In genomic region chr10:45464958-45465567, GRCh38 we compare ENCODE assay signal across 8 cellular contexts.
DNase-seq lines count a peak whose midpoint lies in the region; FAIRE-seq and TF ChIP-seq lines count a peak whose summit lies in the region.

No MANE protein-coding gene starts in this region.

- H3K27me3 ChIP-seq in breast epithelium = no peaks in the 10 kb centered on the region

- DNase-seq in NCI-H1105 treated with DMSO at 0.1 percent for 48 hours (lab: John Stamatoyannopoulos, UW) (peak; percentile 42), NCI-H1105 (lab: John Stamatoyannopoulos, UW) (no peak), HEK293T (ENCODE audit: extremely low spot score) (peak; percentile 82), NB4 (ENCODE audit: low read depth) (peak; percentile 84), breast epithelium (ENCODE audit: low spot score in 2 of 2) (peak in 1 of 2 donors; percentile 80), kidney (peak; percentile 90)
- DNase-seq in activated CD4-positive, CD25-positive, alpha-beta regulatory T cell (lab: John Stamatoyannopoulos, UW) = peak; percentile 47 to 55 (median 52)
- peak; percentile 72 for DNase-seq in stimulated activated CD4-positive, alpha-beta T cell treated with anti-CD3 and anti-CD28 coated beads, Interleukin-1b, Interleukin-23, amount 100 ng/mL, for 48 hours

- intact Hi-C loops in breast epithelium (cut with DNase I; ENCODE audit: low total_unique reads) = no loop called here
- intact Hi-C loops in kidney (cut with DNase I) = no loop called here

- no peak for FAIRE-seq in kidney (lab: Jason Lieb, UNC)

- no peaks in the 10 kb centered on the region for H3K36me3 ChIP-seq in breast epithelium
- peaks cover 4 to 7% of the 10 kb centered on the region in 2 donors for H3K36me3 ChIP-seq in kidney (ENCODE audit: control insufficient read depth in 1 of 2, insufficient read depth in 2 of 2, low read length in 2 of 2)

- H3K4me3 ChIP-seq in NB4 (ENCODE audit: low read depth, low read length) (no peak overlapping the region), breast epithelium (no peak overlapping the region), kidney (ENCODE audit: low read length in 2 of 2) (no peak overlapping the region)

- CTCF ChIA-PET in HEK293T (lab: Yijun Ruan, JAX) = interaction anchor here (0.6 to 1.5 kb wide), 9 partner anchors 11 to 800 kb away, joined by 3 to 8 read pairs (median 3); no protein-coding TSS in a partner anchor

- POLR2A ChIA-PET in HEK293T (lab: Yijun Ruan, JAX) = no interaction called here

- H3K27ac ChIP-seq in breast epithelium (no peak overlapping the region), kidney (ENCODE audit: low read depth in 2 of 2, low read length in 2 of 2) (no peak overlapping the region)

- no peak for TF ChIP-seq POLR2A in NB4 (IDR thresholded peaks at IDR 0.05; ENCODE audit: extremely low read depth, insufficient read length)
- no peak for TF ChIP-seq POLR2A in breast epithelium (IDR thresholded peaks at IDR 0.05)

- H3K9ac ChIP-seq in kidney (ENCODE audit: low read length in 2 of 2) = no peak overlapping the region

- H3K4me1 ChIP-seq in breast epithelium (no peaks in the 10 kb centered on the region), kidney (ENCODE audit: control insufficient read depth in 1 of 2, insufficient read depth in 1 of 2, low read depth in 1 of 2, low read length in 2 of 2) (peaks cover under 1 to 8% of the 10 kb centered on the region in 2 donors)

- TF ChIP-seq CTCF in NB4 (IDR thresholded peaks at IDR 0.05; ENCODE audit: low read depth, low read length) = peak; percentile 94
- peak; percentile 44 to 87 (median 76) for TF ChIP-seq CTCF in breast epithelium (IDR thresholded peaks at IDR 0.05)
- TF ChIP-seq CTCF in kidney (IDR thresholded peaks at IDR 0.05; ENCODE audit: borderline replicate concordance, extremely low read depth, insufficient read depth) = peak; percentile 91

- H3K9me3 ChIP-seq in breast epithelium (no peaks in the 10 kb centered on the region), kidney (ENCODE audit: control insufficient read depth in 1 of 2, low read length in 2 of 2) (no peaks in the 10 kb centered on the region)

TF ChIP-seq in HEK293T, 16 proteins besides CTCF, POLR2A, EP300 and RAD21:
- TF ChIP-seq ZNF384 (IDR thresholded peaks at IDR 0.05) = no peak
